ENCODE assay signal across 1 cellular context in genomic region chr4:25290490-25291067, GRCh38.
TF ChIP-seq lines count a peak whose summit lies in the region.

No MANE protein-coding gene starts in this region.

TF ChIP-seq in HepG2, 621 proteins besides CTCF, POLR2A, EP300 and RAD21 (continues in another document):
- no peak for TF ChIP-seq ZNF816 (CRISPR knock-in tag; IDR thresholded peaks at IDR 0.05; ENCODE audit: borderline replicate concordance)
- TF ChIP-seq, protein P1, sequence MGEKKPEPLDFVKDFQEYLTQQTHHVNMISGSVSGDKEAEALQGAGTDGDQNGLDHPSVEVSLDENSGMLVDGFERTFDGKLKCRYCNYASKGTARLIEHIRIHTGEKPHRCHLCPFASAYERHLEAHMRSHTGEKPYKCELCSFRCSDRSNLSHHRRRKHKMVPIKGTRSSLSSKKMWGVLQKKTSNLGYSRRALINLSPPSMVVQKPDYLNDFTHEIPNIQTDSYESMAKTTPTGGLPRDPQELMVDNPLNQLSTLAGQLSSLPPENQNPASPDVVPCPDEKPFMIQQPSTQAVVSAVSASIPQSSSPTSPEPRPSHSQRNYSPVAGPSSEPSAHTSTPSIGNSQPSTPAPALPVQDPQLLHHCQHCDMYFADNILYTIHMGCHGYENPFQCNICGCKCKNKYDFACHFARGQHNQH (CRISPR knock-in tag; IDR thresholded peaks at IDR 0.05): no peak
- TF ChIP-seq TBL1XR1 (IDR thresholded peaks at IDR 0.05; ENCODE audit: borderline replicate concordance, low read length, partially characterized antibody): no peak
- TF ChIP-seq ZNF460 (CRISPR knock-in tag; IDR thresholded peaks at IDR 0.05; ENCODE audit: borderline replicate concordance): no peak
- TF ChIP-seq ZHX2 (IDR thresholded peaks at IDR 0.05; ENCODE audit: low read depth): no peak
- TF ChIP-seq ZHX2 (CRISPR knock-in tag; IDR thresholded peaks at IDR 0.05; ENCODE audit: borderline replicate concordance): no peak
- TF ChIP-seq MIER2 (CRISPR knock-in tag; IDR thresholded peaks at IDR 0.05): no peak
- TF ChIP-seq SP4 (CRISPR knock-in tag; IDR thresholded peaks at IDR 0.05): no peak
- TF ChIP-seq CREB3 (CRISPR knock-in tag; IDR thresholded peaks at IDR 0.05): no peak
- TF ChIP-seq DMTF1 (CRISPR knock-in tag; IDR thresholded peaks at IDR 0.05): no peak
- TF ChIP-seq, protein P2, sequence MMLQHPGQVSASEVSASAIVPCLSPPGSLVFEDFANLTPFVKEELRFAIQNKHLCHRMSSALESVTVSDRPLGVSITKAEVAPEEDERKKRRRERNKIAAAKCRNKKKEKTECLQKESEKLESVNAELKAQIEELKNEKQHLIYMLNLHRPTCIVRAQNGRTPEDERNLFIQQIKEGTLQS (CRISPR knock-in tag; IDR thresholded peaks at IDR 0.05): no peak
- no peak for TF ChIP-seq REXO4 (CRISPR knock-in tag; IDR thresholded peaks at IDR 0.05; ENCODE audit: borderline replicate concordance)
- TF ChIP-seq, protein P3, sequence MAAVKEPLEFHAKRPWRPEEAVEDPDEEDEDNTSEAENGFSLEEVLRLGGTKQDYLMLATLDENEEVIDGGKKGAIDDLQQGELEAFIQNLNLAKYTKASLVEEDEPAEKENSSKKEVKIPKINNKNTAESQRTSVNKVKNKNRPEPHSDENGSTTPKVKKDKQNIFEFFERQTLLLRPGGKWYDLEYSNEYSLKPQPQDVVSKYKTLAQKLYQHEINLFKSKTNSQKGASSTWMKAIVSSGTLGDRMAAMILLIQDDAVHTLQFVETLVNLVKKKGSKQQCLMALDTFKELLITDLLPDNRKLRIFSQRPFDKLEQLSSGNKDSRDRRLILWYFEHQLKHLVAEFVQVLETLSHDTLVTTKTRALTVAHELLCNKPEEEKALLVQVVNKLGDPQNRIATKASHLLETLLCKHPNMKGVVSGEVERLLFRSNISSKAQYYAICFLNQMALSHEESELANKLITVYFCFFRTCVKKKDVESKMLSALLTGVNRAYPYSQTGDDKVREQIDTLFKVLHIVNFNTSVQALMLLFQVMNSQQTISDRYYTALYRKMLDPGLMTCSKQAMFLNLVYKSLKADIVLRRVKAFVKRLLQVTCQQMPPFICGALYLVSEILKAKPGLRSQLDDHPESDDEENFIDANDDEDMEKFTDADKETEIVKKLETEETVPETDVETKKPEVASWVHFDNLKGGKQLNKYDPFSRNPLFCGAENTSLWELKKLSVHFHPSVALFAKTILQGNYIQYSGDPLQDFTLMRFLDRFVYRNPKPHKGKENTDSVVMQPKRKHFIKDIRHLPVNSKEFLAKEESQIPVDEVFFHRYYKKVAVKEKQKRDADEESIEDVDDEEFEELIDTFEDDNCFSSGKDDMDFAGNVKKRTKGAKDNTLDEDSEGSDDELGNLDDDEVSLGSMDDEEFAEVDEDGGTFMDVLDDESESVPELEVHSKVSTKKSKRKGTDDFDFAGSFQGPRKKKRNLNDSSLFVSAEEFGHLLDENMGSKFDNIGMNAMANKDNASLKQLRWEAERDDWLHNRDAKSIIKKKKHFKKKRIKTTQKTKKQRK (IDR thresholded peaks at IDR 0.05; ENCODE audit: low read length): no peak
- TF ChIP-seq ZNF292 (CRISPR knock-in tag; IDR thresholded peaks at IDR 0.05; ENCODE audit: borderline replicate concordance, low read depth): peak; percentile 43; the same call in 1 of the 2 replicates
- no peak for TF ChIP-seq CENPBD1 (CRISPR knock-in tag; IDR thresholded peaks at IDR 0.05; ENCODE audit: borderline replicate concordance, low read depth)
- no peak for TF ChIP-seq CBFB (CRISPR knock-in tag; IDR thresholded peaks at IDR 0.05)
- no peak for TF ChIP-seq REPIN1 (CRISPR knock-in tag; IDR thresholded peaks at IDR 0.05; ENCODE audit: borderline replicate concordance, low read depth)
- TF ChIP-seq DDIT3 (CRISPR knock-in tag; IDR thresholded peaks at IDR 0.05): no peak
- no peak for TF ChIP-seq HNRNPH1 (optimal IDR thresholded peaks at IDR 0.05; ENCODE audit: low read depth, low read length)
- no peak for TF ChIP-seq SAP130 (CRISPR knock-in tag; IDR thresholded peaks at IDR 0.05; ENCODE audit: low read depth)
- TF ChIP-seq ZBTB21 (CRISPR knock-in tag; IDR thresholded peaks at IDR 0.05): no peak
- TF ChIP-seq, protein P4, sequence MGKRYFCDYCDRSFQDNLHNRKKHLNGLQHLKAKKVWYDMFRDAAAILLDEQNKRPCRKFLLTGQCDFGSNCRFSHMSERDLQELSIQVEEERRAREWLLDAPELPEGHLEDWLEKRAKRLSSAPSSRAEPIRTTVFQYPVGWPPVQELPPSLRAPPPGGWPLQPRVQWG (CRISPR knock-in tag; IDR thresholded peaks at IDR 0.05; ENCODE audit: borderline replicate concordance, low read depth): no peak
- no peak for TF ChIP-seq PRDM15 (CRISPR knock-in tag; IDR thresholded peaks at IDR 0.05)
- no peak for TF ChIP-seq FOXK2 (IDR thresholded peaks at IDR 0.05)
- TF ChIP-seq ZNF646 (CRISPR knock-in tag; IDR thresholded peaks at IDR 0.05): no peak
- no peak for TF ChIP-seq ELF1 (CRISPR knock-in tag; IDR thresholded peaks at IDR 0.05)
- 0 out of 2 replicates have a peak, but pooled peaks have one; percentile 36 for TF ChIP-seq ZNF230 (CRISPR knock-in tag; IDR thresholded peaks at IDR 0.05)
